In the genomic region with DNA sequence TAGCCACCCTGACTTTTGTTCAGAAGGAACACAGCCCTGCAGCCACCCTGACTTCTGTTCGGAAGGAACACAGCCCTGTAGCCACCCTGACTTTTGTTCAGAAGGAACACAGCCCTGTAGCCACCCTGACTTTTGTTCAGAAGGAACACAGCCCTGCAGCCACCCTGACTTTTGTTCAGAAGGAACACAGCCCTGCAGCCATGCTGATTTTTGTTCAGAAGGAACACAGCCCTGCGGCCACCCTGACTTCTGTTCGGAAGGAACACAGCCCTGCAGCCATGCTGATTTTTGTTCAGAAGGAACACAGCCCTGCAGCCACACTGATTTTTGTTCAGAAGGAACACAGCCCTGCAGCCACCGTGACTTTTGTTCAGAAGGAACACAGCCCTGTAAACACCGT, we compare ENCODE assay signal across 7 cellular contexts.
DNase-seq lines count a peak whose midpoint lies in the region; ATAC-seq, FAIRE-seq and TF ChIP-seq lines count a peak whose summit lies in the region.
"Not testable (repeated sequence)": the region's sequence is repeated elsewhere in the genome, so short reads cannot be mapped to it uniquely, and the experiment has no call there.

No MANE protein-coding gene starts in this region.

- H3K4me3 Mint-ChIP-seq in activated T-cell treated with anti-CD3 and anti-CD28 coated beads, Interleukin-2, amount 50 U/mL, for 24 hours; activated naive CD8-positive, alpha-beta T cell treated with anti-CD3 and anti-CD28 coated beads, Interleukin-2, amount 10 ng/mL, durations not matched to agents 7 days and 5 days: not testable (repeated sequence)

- H3K9me3 ChIP-seq in stomach, result not testable (repeated sequence)

- not testable (repeated sequence) for H3K27me3 ChIP-seq in bronchial epithelial cell (ENCODE audit: control insufficient read depth, insufficient read depth, low read length)
- peaks cover 0 to 14% (median 0%) of the 10 kb centered on the region in 3 donors for H3K27me3 ChIP-seq in stomach

- H3K9me3 Mint-ChIP-seq in activated T-cell treated with anti-CD3 and anti-CD28 coated beads, Interleukin-2, amount 50 U/mL, for 24 hours; activated naive CD8-positive, alpha-beta T cell treated with anti-CD3 and anti-CD28 coated beads, Interleukin-2, amount 10 ng/mL, durations not matched to agents 7 days and 5 days: not testable (repeated sequence)

- not testable (repeated sequence) for H3K4me3 ChIP-seq in bronchial epithelial cell (ENCODE audit: low read depth, low read length); stomach

- TF ChIP-seq CTCF in bronchial epithelial cell (IDR thresholded peaks at IDR 0.05; ENCODE audit: insufficient read depth, low read length, severe bottlenecking); stomach (IDR thresholded peaks at IDR 0.05): not testable (repeated sequence)

- not testable (repeated sequence) for ATAC-seq in activated naive CD8-positive, alpha-beta T cell treated with anti-CD3 and anti-CD28 coated beads, Interleukin-2, amount 10 ng/mL, durations not matched to agents 7 days and 5 days (ENCODE audit: low read depth); left lobe of liver

- intact Hi-C loops in posterior vena cava (cut with DNase I); stomach (cut with DNase I; ENCODE audit: low total_unique reads): not testable (repeated sequence)

- not testable (repeated sequence) for H3K36me3 ChIP-seq in bronchial epithelial cell (ENCODE audit: control insufficient read depth, insufficient read depth, low read length); stomach

- peak; percentile 75 for FAIRE-seq in HTR-8/SVneo (lab: Jason Lieb, UNC)
- FAIRE-seq in bronchial epithelial cell (lab: Jason Lieb, UNC), result peak; percentile 13

- not testable (repeated sequence) for H3K27me3 Mint-ChIP-seq in activated T-cell treated with anti-CD3 and anti-CD28 coated beads, Interleukin-2, amount 50 U/mL, for 24 hours
- H3K27me3 Mint-ChIP-seq in activated naive CD8-positive, alpha-beta T cell treated with anti-CD3 and anti-CD28 coated beads, Interleukin-2, amount 10 ng/mL, durations not matched to agents 7 days and 5 days, result peaks cover 13% of the 10 kb centered on the region

- H3K27ac ChIP-seq in stomach, result not testable (repeated sequence)

- not testable (repeated sequence) for TF ChIP-seq POLR2A in stomach (IDR thresholded peaks at IDR 0.05)

- DNase-seq in HTR-8/SVneo (ENCODE audit: insufficient read length, low spot score); bronchial epithelial cell (ENCODE audit: low read depth): not testable (repeated sequence)
- peak; percentile 5 for DNase-seq in activated T-cell treated with anti-CD3 and anti-CD28 coated beads, Interleukin-2, amount 50 U/mL, for 24 hours
- DNase-seq in activated naive CD8-positive, alpha-beta T cell treated with anti-CD3 and anti-CD28 coated beads, Interleukin-2, amount 10 ng/mL, durations not matched to agents 7 days and 5 days, result peak; percentile 10
- DNase-seq in left lobe of liver (ENCODE audit: low spot score) (peak; percentile 11), posterior vena cava (ENCODE audit: low spot score) (peak; percentile 29), stomach (peak; percentile 7)

- not testable (repeated sequence) for H3K4me1 ChIP-seq in stomach

- WGBS in stomach, 5 donors, result 57 to 75% (median 72%) methylated on average over 4 to 5 of the region's 5 CpGs

- H3K4me1 Mint-ChIP-seq in activated T-cell treated with anti-CD3 and anti-CD28 coated beads, Interleukin-2, amount 50 U/mL, for 24 hours (ENCODE audit: low read depth); activated naive CD8-positive, alpha-beta T cell treated with anti-CD3 and anti-CD28 coated beads, Interleukin-2, amount 10 ng/mL, durations not matched to agents 7 days and 5 days: not testable (repeated sequence)

- H3K27ac Mint-ChIP-seq in activated T-cell treated with anti-CD3 and anti-CD28 coated beads, Interleukin-2, amount 50 U/mL, for 24 hours; activated naive CD8-positive, alpha-beta T cell treated with anti-CD3 and anti-CD28 coated beads, Interleukin-2, amount 10 ng/mL, durations not matched to agents 7 days and 5 days: not testable (repeated sequence)

- H3K36me3 Mint-ChIP-seq in activated T-cell treated with anti-CD3 and anti-CD28 coated beads, Interleukin-2, amount 50 U/mL, for 24 hours (ENCODE audit: low read depth); activated naive CD8-positive, alpha-beta T cell treated with anti-CD3 and anti-CD28 coated beads, Interleukin-2, amount 10 ng/mL, durations not matched to agents 7 days and 5 days: not testable (repeated sequence)

- TF ChIP-seq EP300 in stomach (IDR thresholded peaks at IDR 0.05), result not testable (repeated sequence)

- POLR2A ChIA-PET in activated naive CD8-positive, alpha-beta T cell treated with anti-CD3 and anti-CD28 coated beads, Interleukin-2, amount 10 ng/mL, durations not matched to agents 7 days and 5 days (lab: Charles Lee), result not testable (repeated sequence)
